In genomic region chr18:48949606-48950535, GRCh38 we compare ENCODE assay signal across 8 cellular contexts. TPM values are rescaled to one million over a fixed set of nuclear protein-coding genes. Genes with fewer than 3 reads are reported as not detected.
DNase-seq lines count a peak whose midpoint lies in the region; ATAC-seq and TF ChIP-seq lines count a peak whose summit lies in the region.

No MANE protein-coding gene starts in this region.

- H3K36me3 ChIP-seq in CD4-positive, CD25-positive, alpha-beta regulatory T cell (ENCODE audit: control insufficient read depth, insufficient read depth, low read length): no peaks in the 10 kb centered on the region
- no peaks in the 10 kb centered on the region for H3K36me3 ChIP-seq in GM23338 (ENCODE audit: insufficient read depth)
- H3K36me3 ChIP-seq in SJCRH30: no peaks in the 10 kb centered on the region

- H3K27me3 ChIP-seq in CD4-positive, CD25-positive, alpha-beta regulatory T cell (ENCODE audit: control insufficient read depth, insufficient read depth, low read length): no peaks in the 10 kb centered on the region
- H3K27me3 ChIP-seq in GM23338 (ENCODE audit: insufficient read depth) (peaks cover 21% of the 10 kb centered on the region), SJCRH30 (no peaks in the 10 kb centered on the region)

- H3K27me3 Mint-ChIP-seq in CD4-positive, CD25-positive, alpha-beta regulatory T cell: peaks cover 6% of the 10 kb centered on the region
- H3K27me3 Mint-ChIP-seq in GM23338 (ENCODE audit: insufficient read depth, low read depth, poor library complexity): peaks cover 28% of the 10 kb centered on the region

- H3K27ac ChIP-seq in CD4-positive, CD25-positive, alpha-beta regulatory T cell (ENCODE audit: insufficient read depth, low read length, poor library complexity, severe bottlenecking): peak overlapping the region; percentile 51
- H3K27ac ChIP-seq in GM23338 (ENCODE audit: low read depth) (no peak overlapping the region), SJCRH30 (peak overlapping the region; percentile 35; the same call in 1 of the 2 replicates), temporal lobe (ENCODE audit: low read depth, low read length) (peak overlapping the region; percentile 56)

- H3K4me2 ChIP-seq in GM23338: peak overlapping the region; percentile 100

- peak overlapping the region; percentile 87 to 96 (median 96) for H3K27ac Mint-ChIP-seq in CD4-positive, CD25-positive, alpha-beta regulatory T cell
- H3K27ac Mint-ChIP-seq in GM23338: no peak overlapping the region; the same call in 1 of the 2 replicates

- H3K79me2 ChIP-seq in GM23338 (replicated peaks; ENCODE audit: insufficient read depth): peaks cover 73% of the 10 kb centered on the region

- H3K4me1 Mint-ChIP-seq in CD4-positive, CD25-positive, alpha-beta regulatory T cell: peaks cover 20 to 56% (median 40%) of the 10 kb centered on the region in 4 donors
- H3K4me1 Mint-ChIP-seq in GM23338: peaks cover 47% of the 10 kb centered on the region

- H3K4me1 ChIP-seq in CD4-positive, CD25-positive, alpha-beta regulatory T cell (ENCODE audit: control insufficient read depth, insufficient read depth, low read length, poor library complexity, severe bottlenecking): peaks cover 60% of the 10 kb centered on the region
- H3K4me1 ChIP-seq in GM23338 (ENCODE audit: insufficient read depth) (peaks cover 52% of the 10 kb centered on the region), SJCRH30 (peaks cover 23% of the 10 kb centered on the region)

- no peaks in the 10 kb centered on the region for H3K9me3 Mint-ChIP-seq in CD4-positive, CD25-positive, alpha-beta regulatory T cell
- peaks cover 2% of the 10 kb centered on the region; the same call in 1 of the 3 replicates for H3K9me3 Mint-ChIP-seq in GM23338

- DNase-seq in CD4-positive, CD25-positive, alpha-beta regulatory T cell: peak in 1 of 3 donors; percentile 50
- peak; percentile 90 for DNase-seq in GM23338 (ENCODE audit: low spot score)
- DNase-seq in SJCRH30: peak; percentile 48 to 57
- peak; percentile 78 for DNase-seq in choroid plexus epithelial cell (ENCODE audit: low read depth)
- DNase-seq in lung microvascular endothelial cell (ENCODE audit: low read depth in 2 of 2): peak; percentile 68 to 72
- no peak for DNase-seq in NCI-H446 treated with DMSO at 0.1 percent for 48 hours (lab: John Stamatoyannopoulos, UW)

- TF ChIP-seq CTCF in GM23338 (conservative IDR thresholded peaks at IDR 0.05; ENCODE audit: low read depth in 2 of 2) (no peak; a peak in 2 of 4 replicates), choroid plexus epithelial cell (conservative IDR thresholded peaks at IDR 0.05; ENCODE audit: low read depth, low read length) (peak; percentile 31)

- no peaks in the 10 kb centered on the region for H3K9me2 ChIP-seq in GM23338 (ENCODE audit: insufficient read depth)

- H3K36me3 Mint-ChIP-seq in CD4-positive, CD25-positive, alpha-beta regulatory T cell: peaks cover 3% of the 10 kb centered on the region
- H3K36me3 Mint-ChIP-seq in GM23338 (ENCODE audit: low read depth): peaks cover 49% of the 10 kb centered on the region

- no peaks in the 10 kb centered on the region for H3K9me3 ChIP-seq in CD4-positive, CD25-positive, alpha-beta regulatory T cell (ENCODE audit: control insufficient read depth in 2 of 2, low read length in 2 of 2)
- no peaks in the 10 kb centered on the region for H3K9me3 ChIP-seq in SJCRH30 (replicated peaks)

- peaks cover 48% of the 10 kb centered on the region for H4K20me1 ChIP-seq in GM23338 (replicated peaks; ENCODE audit: insufficient read depth)

- H3K4me3 ChIP-seq in CD4-positive, CD25-positive, alpha-beta regulatory T cell (ENCODE audit: low read depth, low read length): peak overlapping the region; percentile 87
- H3K4me3 ChIP-seq in GM23338 (peak overlapping the region; percentile 98), SJCRH30 (peak overlapping the region; percentile 67), choroid plexus epithelial cell (ENCODE audit: low read depth, low read length) (peak overlapping the region; percentile 82)

- H3K4me3 Mint-ChIP-seq in CD4-positive, CD25-positive, alpha-beta regulatory T cell: peak overlapping the region; percentile 92 to 98 (median 96)
- peak overlapping the region; percentile 98 for H3K4me3 Mint-ChIP-seq in GM23338

- ATAC-seq in CD4-positive, CD25-positive, alpha-beta regulatory T cell (ENCODE audit: low read depth in 2 of 2): peak; percentile 5 to 6
- ATAC-seq in GM23338 (peak; percentile 14), GM18909 (IDR thresholded peaks at IDR 0.05; ENCODE audit: poor library complexity, unreplicated experiment) (no peak)

- peaks cover 13% of the 10 kb centered on the region for H3F3A ChIP-seq in GM23338 (replicated peaks; ENCODE audit: low read depth)

- no peak overlapping the region for H2AFZ ChIP-seq in GM23338

TF ChIP-seq in GM23338, 12 proteins besides CTCF, POLR2A, EP300 and RAD21:
- TF ChIP-seq EZH2phosphoT487 (IDR thresholded peaks at IDR 0.05; ENCODE audit: unreplicated experiment) (no peak), ZNF114 (CRISPR knock-in tag; IDR thresholded peaks at IDR 0.05) (no peak)

RNA-seq across cellular contexts. Expression of gene SMAD7, which starts 0.9 kb away (rescaled TPM):
- total RNA-seq in CD4-positive, CD25-positive, alpha-beta regulatory T cell: 64.0 TPM
- polyA plus RNA-seq in CD4-positive, CD25-positive, alpha-beta regulatory T cell: 1 to 10 TPM; 1.7 to 7.2 (median 6.3) TPM
- 28.8 and 29.8 TPM in 2 replicates for total RNA-seq in GM23338 (2014; rRNA removed; shearing (Covaris generic))
- 11.8 and 12.0 TPM in 2 replicates for polyA plus RNA-seq in GM23338 (2016; fragmentation: Nextera tagmentation; extraction: Ambion mirVana)
- total RNA-seq in SJCRH30 (2014; rRNA removed; shearing (Covaris generic)): 3.0 and 3.2 TPM in 2 replicates
- 3.0 and 3.1 TPM in 2 replicates for total RNA-seq in lung microvascular endothelial cell
- 11.1 TPM for total RNA-seq in temporal lobe
